ENCODE assay signal across 16 cellular contexts in the genomic region with DNA sequence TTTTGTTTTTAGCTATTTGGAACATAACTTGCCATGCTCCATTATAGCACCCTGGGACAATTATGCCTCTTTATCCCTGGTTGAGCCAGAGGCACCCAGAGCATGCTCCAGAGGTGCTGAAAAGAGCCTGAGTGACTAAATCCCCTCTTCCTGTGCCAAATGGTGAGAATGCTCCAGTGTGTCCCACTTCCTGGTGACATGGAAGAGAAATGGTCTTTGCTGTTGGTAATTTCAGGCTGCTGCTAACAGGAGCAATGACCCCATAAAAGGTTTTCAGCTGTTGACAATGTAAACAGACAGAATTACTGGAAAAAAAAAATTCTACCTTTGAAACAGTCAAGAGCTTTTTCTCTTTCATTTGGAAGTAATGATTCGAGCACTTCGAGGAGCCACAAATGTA.
DNase-seq lines count a peak whose midpoint lies in the region; TF ChIP-seq lines count a peak whose summit lies in the region.
"Had no signal": no experiment of that assay in that cellular context is flagged by ENCODE, and none has a peak within 500 bp of the region (broad histone marks: within the 10 kb centered on the region; RNA-seq: fewer than 3 reads in every experiment).

No MANE protein-coding gene starts in this region.

- no peaks in the 10 kb centered on the region for H3K36me3 ChIP-seq in brain microvascular endothelial cell (replicated peaks)

- H3K27ac ChIP-seq in brain microvascular endothelial cell = no peak overlapping the region
- H3K27ac ChIP-seq: GM23248 had no signal

- in situ Hi-C loops in brain microvascular endothelial cell (cut with HindIII; ENCODE audit: low pct_ligation_motif_present, low sequenced_read_pairs) = no loop called here

- no peaks in the 10 kb centered on the region for H3K27me3 ChIP-seq in brain microvascular endothelial cell (replicated peaks)

- DNase-seq in DMS153 treated with DMSO at 0.1 percent for 48 hours (lab: John Stamatoyannopoulos, UW; ENCODE audit: unreplicated experiment) (peak; percentile 8), DMS79 treated with DMSO at 0.1 percent for 48 hours (lab: John Stamatoyannopoulos, UW) (peak; percentile 68), NCI-H69 (lab: John Stamatoyannopoulos, UW) (peak; percentile 85), islet precursor cell (peak; percentile 65), midbrain (lab: John Stamatoyannopoulos, UW) (no peak), posterior vena cava (ENCODE audit: low spot score) (no peak), brain microvascular endothelial cell (no peak)
- no peak for DNase-seq in effector CD8-positive, alpha-beta T cell (lab: John Stamatoyannopoulos, UW)
- DNase-seq: DND-41, GF-D8, GM23248, NCI-H2171 treated with DMSO at 0.1 percent for 48 hours, NCI-H510A, RPMI8226, T-helper 2 cell had no signal

- no peak overlapping the region for H3K4me3 ChIP-seq in brain microvascular endothelial cell (ENCODE audit: low read depth, low read length)
- H3K4me3 ChIP-seq: GM23248, K562 had no signal

- TF ChIP-seq CTCF in brain microvascular endothelial cell (IDR thresholded peaks at IDR 0.05; ENCODE audit: low read depth, low read length, missing control alignments) = no peak

- intact Hi-C loops in posterior vena cava (cut with DNase I) = no loop called here

Comparison
In these comparisons a context has a peak if more than half of its experiments do, and no peak if none do; other contexts are left out.
1. DNase-seq: peak in DMS153 treated with DMSO at 0.1 percent for 48 hours (single experiment), DMS79 treated with DMSO at 0.1 percent for 48 hours (single experiment), NCI-H69 (single experiment) and islet precursor cell (single experiment); none in effector CD8-positive, alpha-beta T cell (single experiment), midbrain (single experiment), posterior vena cava (single experiment) and brain microvascular endothelial cell (single experiment).